In the genomic region with DNA sequence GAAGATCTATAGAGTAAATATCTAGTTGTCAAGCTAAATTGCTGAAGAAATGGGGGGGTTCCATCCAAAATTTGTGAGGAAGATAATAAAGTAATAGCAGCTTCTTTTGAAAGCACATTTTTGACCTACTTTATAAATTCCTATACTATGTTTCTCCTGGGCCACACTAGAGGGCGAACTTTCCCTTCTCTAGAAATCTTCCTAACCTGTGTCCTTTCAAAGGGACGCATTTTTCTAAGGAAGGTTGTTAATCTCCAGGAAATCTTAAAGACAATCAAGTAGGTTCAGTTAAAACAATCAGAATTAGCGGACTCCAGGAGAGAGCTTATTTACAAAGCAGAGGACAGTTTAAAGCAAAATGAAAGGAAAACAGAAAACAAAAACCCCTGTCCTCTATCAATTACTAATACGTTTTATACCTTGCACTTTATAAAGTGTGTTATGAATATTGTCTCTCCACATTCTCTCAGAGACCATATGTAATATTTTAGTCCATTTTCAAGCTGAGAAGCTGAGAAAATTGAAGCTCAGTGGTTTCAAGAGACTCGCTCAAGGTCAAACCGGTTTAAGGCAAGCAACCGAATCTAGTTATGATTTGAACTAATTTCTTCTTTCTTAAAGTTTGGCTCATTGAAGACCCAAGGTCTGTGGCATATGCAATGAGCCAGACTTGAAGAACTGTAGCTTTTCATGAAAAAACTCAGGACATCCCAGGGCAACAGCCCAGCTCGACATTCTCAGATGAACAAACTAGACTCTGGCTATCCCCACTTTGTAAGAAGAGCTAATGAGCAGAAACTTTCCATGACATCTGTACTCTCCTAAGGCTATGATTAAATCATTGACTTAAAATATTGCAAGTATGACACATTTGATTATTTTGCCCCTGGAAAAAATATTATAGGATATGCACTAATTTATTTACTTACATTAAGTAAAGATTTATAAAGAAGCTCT, we compare ENCODE assay signal across 10 cellular contexts.
DNase-seq lines count a peak whose midpoint lies in the region; ATAC-seq and TF ChIP-seq lines count a peak whose summit lies in the region.
"Had no signal": no experiment of that assay in that cellular context is flagged by ENCODE, and none has a peak within 500 bp of the region (broad histone marks: within the 10 kb centered on the region; RNA-seq: fewer than 3 reads in every experiment).

No MANE protein-coding gene starts in this region.

- H3K4me3 ChIP-seq in left ventricle myocardium inferior (no peak overlapping the region), tibial nerve (no peak overlapping the region)
- H3K4me3 ChIP-seq: BLaER1 treated with 17β-estradiol and CSF1 and Interleukin-3, amounts not matched to agents 10 nM and 100 nM had no signal

- H3K27ac ChIP-seq in left ventricle myocardium inferior (replicated peaks): no peak overlapping the region
- H3K27ac ChIP-seq in tibial nerve: no peak overlapping the region
- H3K27ac ChIP-seq: BLaER1 treated with 17β-estradiol and CSF1 and Interleukin-3, amounts not matched to agents 10 nM and 100 nM had no signal

- H3K4me3 Mint-ChIP-seq in activated T-helper 2 cell treated with anti-CD3 and anti-CD28 coated beads, Interferon-gamma antibody, Interleukin-2, Interleukin-4, amounts not matched to agents 10 μg/mL and 5 μg/mL and 100 μg/mL, durations not matched to agents 14 hours and 24 hours and 36 hours (ENCODE audit: low read depth): no peak overlapping the region
- H3K4me3 Mint-ChIP-seq: stimulated activated naive CD8-positive, alpha-beta T cell treated with anti-CD3 and anti-CD28 coated beads, Interleukin-15, Interleukin-2, amounts not matched to agents 100 ng/mL and 50 ng/mL, for 24 hours had no signal

- no peaks in the 10 kb centered on the region for H3K36me3 Mint-ChIP-seq in activated T-helper 2 cell treated with anti-CD3 and anti-CD28 coated beads, Interferon-gamma antibody, Interleukin-2, Interleukin-4, amounts not matched to agents 10 μg/mL and 5 μg/mL and 100 μg/mL, durations not matched to agents 14 hours and 24 hours and 36 hours (ENCODE audit: low read depth)

- intact Hi-C loops in left ventricle myocardium inferior (cut with micrococcal nuclease): no loop called here
- intact Hi-C loops in activated T-helper 2 cell treated with anti-CD3 and anti-CD28 coated beads, Interferon-gamma antibody, Interleukin-2, Interleukin-4, amounts not matched to agents 10 μg/mL and 5 μg/mL and 100 μg/mL, durations not matched to agents 14 hours and 24 hours and 36 hours (cut with micrococcal nuclease): no loop called here

- no peak for TF ChIP-seq EP300 in tibial nerve (IDR thresholded peaks at IDR 0.05)

- peak; percentile 63 for TF ChIP-seq CTCF in left ventricle myocardium inferior (IDR thresholded peaks at IDR 0.05; ENCODE audit: borderline replicate concordance)
- peak in 4 of 5 experiments; percentile 16 to 54 (median 36) for TF ChIP-seq CTCF in tibial nerve (IDR thresholded peaks at IDR 0.05)

- WGBS in tibial nerve, 2 donors: 33 to 41% methylated on average over 8 of the region's 8 CpGs

- DNase-seq in NCI-H510A treated with DMSO at 0.1 percent for 48 hours (lab: John Stamatoyannopoulos, UW): peak; percentile 30
- DNase-seq in NCI-H510A (lab: John Stamatoyannopoulos, UW): no peak
- DNase-seq in NAMALWA (ENCODE audit: low spot score): peak; percentile 45
- peak; percentile 39 for DNase-seq in SW480 (ENCODE audit: low spot score)
- DNase-seq in left ventricle myocardium inferior: no peak
- DNase-seq in tibial nerve (ENCODE audit: low spot score in 2 of 2): no peak
- no peak for DNase-seq in activated T-helper 2 cell treated with anti-CD3 and anti-CD28 coated beads, Interferon-gamma antibody, Interleukin-2, Interleukin-4, amounts not matched to agents 10 μg/mL and 5 μg/mL and 100 μg/mL, durations not matched to agents 14 hours and 24 hours and 36 hours (ENCODE audit: low spot score)

- TF ChIP-seq POLR2A in tibial nerve (IDR thresholded peaks at IDR 0.05): no peak

- ATAC-seq in HG02840 (IDR thresholded peaks at IDR 0.05; ENCODE audit: low FRiP score, unreplicated experiment): no peak

- no peaks in the 10 kb centered on the region for H3K4me1 Mint-ChIP-seq in activated T-helper 2 cell treated with anti-CD3 and anti-CD28 coated beads, Interferon-gamma antibody, Interleukin-2, Interleukin-4, amounts not matched to agents 10 μg/mL and 5 μg/mL and 100 μg/mL, durations not matched to agents 14 hours and 24 hours and 36 hours (ENCODE audit: low read depth)

- H3K27me3 ChIP-seq in left ventricle myocardium inferior (ENCODE audit: low read depth): no peaks in the 10 kb centered on the region
- no peaks in the 10 kb centered on the region for H3K27me3 ChIP-seq in tibial nerve
- H3K27me3 ChIP-seq: BLaER1 treated with 17β-estradiol and CSF1 and Interleukin-3, amounts not matched to agents 10 nM and 100 nM had no signal

- no peak overlapping the region for H3K27ac Mint-ChIP-seq in activated T-helper 2 cell treated with anti-CD3 and anti-CD28 coated beads, Interferon-gamma antibody, Interleukin-2, Interleukin-4, amounts not matched to agents 10 μg/mL and 5 μg/mL and 100 μg/mL, durations not matched to agents 14 hours and 24 hours and 36 hours
- H3K27ac Mint-ChIP-seq: stimulated activated naive CD8-positive, alpha-beta T cell treated with anti-CD3 and anti-CD28 coated beads, Interleukin-15, Interleukin-2, amounts not matched to agents 100 ng/mL and 50 ng/mL, for 24 hours had no signal

- H3K36me3 ChIP-seq in left ventricle myocardium inferior: no peaks in the 10 kb centered on the region
- H3K36me3 ChIP-seq in tibial nerve: no peaks in the 10 kb centered on the region
- H3K36me3 ChIP-seq: BLaER1 treated with 17β-estradiol and CSF1 and Interleukin-3, amounts not matched to agents 10 nM and 100 nM had no signal

- H3K27me3 Mint-ChIP-seq in activated T-helper 2 cell treated with anti-CD3 and anti-CD28 coated beads, Interferon-gamma antibody, Interleukin-2, Interleukin-4, amounts not matched to agents 10 μg/mL and 5 μg/mL and 100 μg/mL, durations not matched to agents 14 hours and 24 hours and 36 hours (ENCODE audit: low read depth): peaks cover 4% of the 10 kb centered on the region
- H3K27me3 Mint-ChIP-seq: stimulated activated naive CD8-positive, alpha-beta T cell treated with anti-CD3 and anti-CD28 coated beads, Interleukin-15, Interleukin-2, amounts not matched to agents 100 ng/mL and 50 ng/mL, for 24 hours had no signal

- no peaks in the 10 kb centered on the region for H3K9me3 Mint-ChIP-seq in activated T-helper 2 cell treated with anti-CD3 and anti-CD28 coated beads, Interferon-gamma antibody, Interleukin-2, Interleukin-4, amounts not matched to agents 10 μg/mL and 5 μg/mL and 100 μg/mL, durations not matched to agents 14 hours and 24 hours and 36 hours
- H3K9me3 Mint-ChIP-seq: stimulated activated naive CD8-positive, alpha-beta T cell treated with anti-CD3 and anti-CD28 coated beads, Interleukin-15, Interleukin-2, amounts not matched to agents 100 ng/mL and 50 ng/mL, for 24 hours had no signal

- H3K9me3 ChIP-seq in left ventricle myocardium inferior (replicated peaks): peaks cover 9% of the 10 kb centered on the region
- H3K9me3 ChIP-seq in tibial nerve: no peaks in the 10 kb centered on the region

- H3K4me1 ChIP-seq in left ventricle myocardium inferior (peaks cover 3% of the 10 kb centered on the region), tibial nerve (peaks cover 0 to 10% (median 0%) of the 10 kb centered on the region in 4 donors)
- H3K4me1 ChIP-seq: BLaER1 treated with 17β-estradiol and CSF1 and Interleukin-3, amounts not matched to agents 10 nM and 100 nM had no signal

Comparison
In these comparisons a context has a peak if more than half of its experiments do, and no peak if none do; other contexts are left out.
1. DNase-seq: peak in NCI-H510A treated with DMSO at 0.1 percent for 48 hours (single experiment), NAMALWA (single experiment) and SW480 (single experiment); none in NCI-H510A (single experiment), left ventricle myocardium inferior (single experiment), tibial nerve (0 of 2) and activated T-helper 2 cell treated with anti-CD3 and anti-CD28 coated beads, Interferon-gamma antibody, Interleukin-2, Interleukin-4, amounts not matched to agents 10 μg/mL and 5 μg/mL and 100 μg/mL, durations not matched to agents 14 hours and 24 hours and 36 hours (single experiment).